ENCODE assay signal across 16 cellular contexts in the genomic region with DNA sequence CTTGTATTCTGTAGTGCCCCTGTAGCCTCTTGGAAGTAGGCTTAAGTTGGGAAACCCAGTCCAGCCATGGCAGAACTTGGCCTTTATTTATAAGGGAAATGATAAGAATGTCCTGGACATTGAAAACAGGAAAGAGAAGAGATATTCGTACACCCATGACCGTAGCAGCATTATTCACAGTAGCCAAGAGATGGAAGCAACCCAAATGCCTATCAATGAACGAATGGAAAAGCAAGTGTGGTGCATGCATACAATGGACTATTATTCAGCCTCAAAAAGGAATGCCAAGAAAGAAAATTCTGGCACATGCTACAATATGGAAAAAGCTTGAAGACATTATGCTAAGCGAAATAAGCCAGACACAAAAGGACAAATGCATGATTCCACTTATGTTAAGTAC.
DNase-seq lines count a peak whose midpoint lies in the region; ATAC-seq and TF ChIP-seq lines count a peak whose summit lies in the region.
"Had no signal": no experiment of that assay in that cellular context is flagged by ENCODE, and none has a peak within 500 bp of the region (broad histone marks: within the 10 kb centered on the region; RNA-seq: fewer than 3 reads in every experiment).

No MANE protein-coding gene starts in this region.

- no peak overlapping the region for H3K4me3 ChIP-seq in fibroblast of the aortic adventitia (ENCODE audit: low read depth, low read length)
- no peak overlapping the region for H3K4me3 ChIP-seq in right lobe of liver
- no peak overlapping the region for H3K4me3 ChIP-seq in thoracic aorta
- no peak overlapping the region for H3K4me3 ChIP-seq in transverse colon
- no peak overlapping the region for H3K4me3 ChIP-seq in psoas muscle
- H3K4me3 ChIP-seq: BLaER1 treated with 17β-estradiol and CSF1 and Interleukin-3, amounts not matched to agents 10 nM and 100 nM had no signal

- TF ChIP-seq POLR2A in right lobe of liver (IDR thresholded peaks at IDR 0.05) (no peak), transverse colon (IDR thresholded peaks at IDR 0.05) (no peak)

- H3K9me3 ChIP-seq in right lobe of liver (no peaks in the 10 kb centered on the region), thoracic aorta (no peaks in the 10 kb centered on the region), transverse colon (no peaks in the 10 kb centered on the region), psoas muscle (no peaks in the 10 kb centered on the region)

- no peak for TF ChIP-seq EP300 in transverse colon (IDR thresholded peaks at IDR 0.05; ENCODE audit: low read depth)

- H3K27me3 ChIP-seq in right lobe of liver (no peaks in the 10 kb centered on the region), thoracic aorta (replicated peaks; ENCODE audit: insufficient read depth) (no peaks in the 10 kb centered on the region), transverse colon (no peaks in the 10 kb centered on the region), psoas muscle (ENCODE audit: insufficient read depth in 3 of 3, low read length in 2 of 3) (no peaks in the 10 kb centered on the region)
- H3K27me3 ChIP-seq: BLaER1 treated with 17β-estradiol and CSF1 and Interleukin-3, amounts not matched to agents 10 nM and 100 nM had no signal

- TF ChIP-seq CTCF in fibroblast of the aortic adventitia (IDR thresholded peaks at IDR 0.05; ENCODE audit: insufficient read depth, low read length) (no peak), right lobe of liver (IDR thresholded peaks at IDR 0.05) (no peak), thoracic aorta (IDR thresholded peaks at IDR 0.05) (no peak), transverse colon (IDR thresholded peaks at IDR 0.05) (no peak), psoas muscle (IDR thresholded peaks at IDR 0.05) (no peak)

- ATAC-seq in Right ventricle myocardium superior (ENCODE audit: poor library complexity) (peak; percentile 55), right lobe of liver (peak; percentile 27 to 52 (median 48)), thoracic aorta (ENCODE audit: insufficient number of reproducible peaks, low FRiP score, low read depth) (no peak), psoas muscle (no peak)
- ATAC-seq: Panc1 had no signal

- in situ Hi-C loops in transverse colon (cut with MboI; ENCODE audit: low pct_ligation_motif_present in 1 of 4, low pct_unique_long_range_greater_than_20kb in 1 of 4, low sequenced_read_pairs in 3 of 4), result loop anchor here in 1 of 4 donors (25.0 kb wide), 1 partner anchor 382 kb away; no protein-coding TSS in a partner anchor

- 58% methylated on average over 4 of the region's 4 CpGs for WGBS in right lobe of liver (ENCODE audit: insufficient coverage, low coverage, low lambda C conversion rate, missing lambda C conversion rate)
- 72 to 76% methylated on average over 4 of the region's 4 CpGs for WGBS in transverse colon (ENCODE audit: low coverage in 1 of 2), 2 donors
- WGBS in psoas muscle, 3 donors, result 24 to 39% (median 35%) methylated on average over 4 of the region's 4 CpGs

- intact Hi-C loops in Right ventricle myocardium superior (cut with DNase I) (no loop called here), cardiac septum (cut with DNase I) (no loop called here), right lobe of liver (cut with DNase I) (no loop called here), transverse colon (cut with DNase I; ENCODE audit: low total_unique reads) (no loop called here), psoas muscle (cut with DNase I) (no loop called here)

- H3K27ac ChIP-seq in right lobe of liver, result peak overlapping the region in 2 of 3 donors; percentile 58 to 65
- peak overlapping the region; percentile 35 to 66 for H3K27ac ChIP-seq in thoracic aorta
- H3K27ac ChIP-seq in transverse colon, result no peak overlapping the region
- H3K27ac ChIP-seq in psoas muscle, result no peak overlapping the region
- H3K27ac ChIP-seq: BLaER1 treated with 17β-estradiol and CSF1 and Interleukin-3, amounts not matched to agents 10 nM and 100 nM had no signal

- H3K36me3 ChIP-seq in right lobe of liver (no peaks in the 10 kb centered on the region), thoracic aorta (no peaks in the 10 kb centered on the region), transverse colon (no peaks in the 10 kb centered on the region), psoas muscle (ENCODE audit: insufficient read depth in 1 of 2, low read depth in 1 of 2) (no peaks in the 10 kb centered on the region)
- H3K36me3 ChIP-seq: BLaER1 treated with 17β-estradiol and CSF1 and Interleukin-3, amounts not matched to agents 10 nM and 100 nM had no signal

- H3K4me1 ChIP-seq in right lobe of liver (peaks cover 0 to 9% (median 4%) of the 10 kb centered on the region in 4 donors), thoracic aorta (ENCODE audit: control insufficient read depth in 1 of 2, low read depth in 2 of 2) (peaks cover 32 to 60% of the 10 kb centered on the region in 2 donors), transverse colon (peaks cover 0 to 21% (median 0%) of the 10 kb centered on the region in 4 donors), psoas muscle (no peaks in the 10 kb centered on the region)
- H3K4me1 ChIP-seq: BLaER1 treated with 17β-estradiol and CSF1 and Interleukin-3, amounts not matched to agents 10 nM and 100 nM had no signal

- no peak for DNase-seq in Right ventricle myocardium superior
- DNase-seq in cardiac septum (ENCODE audit: low spot score), result no peak
- peak; percentile 79 for DNase-seq in fibroblast of the aortic adventitia (ENCODE audit: low read depth)
- no peak for DNase-seq in right lobe of liver
- DNase-seq in thoracic aorta (ENCODE audit: low spot score), result no peak
- DNase-seq in transverse colon, result no peak
- no peak for DNase-seq in NCI-H526 treated with DMSO at 0.1 percent for 48 hours (lab: John Stamatoyannopoulos, UW)
- no peak for DNase-seq in psoas muscle
- DNase-seq: 8988T, KG1, NCI-H1417 treated with DMSO at 0.1 percent for 48 hours, NCI-H2029, NCI-H2171 treated with DMSO at 0.1 percent for 48 hours, NCI-H510A had no signal

Comparison
In these comparisons a context has a peak if more than half of its experiments do, and no peak if none do; other contexts are left out.
1. ATAC-seq: peak in Right ventricle myocardium superior (single experiment) and right lobe of liver (4 of 4); none in thoracic aorta (single experiment) and psoas muscle (0 of 4).
2. H3K27ac ChIP-seq: peak in right lobe of liver (2 of 3) and thoracic aorta (2 of 2); none in transverse colon (0 of 4) and psoas muscle (single experiment).